In the genomic region with DNA sequence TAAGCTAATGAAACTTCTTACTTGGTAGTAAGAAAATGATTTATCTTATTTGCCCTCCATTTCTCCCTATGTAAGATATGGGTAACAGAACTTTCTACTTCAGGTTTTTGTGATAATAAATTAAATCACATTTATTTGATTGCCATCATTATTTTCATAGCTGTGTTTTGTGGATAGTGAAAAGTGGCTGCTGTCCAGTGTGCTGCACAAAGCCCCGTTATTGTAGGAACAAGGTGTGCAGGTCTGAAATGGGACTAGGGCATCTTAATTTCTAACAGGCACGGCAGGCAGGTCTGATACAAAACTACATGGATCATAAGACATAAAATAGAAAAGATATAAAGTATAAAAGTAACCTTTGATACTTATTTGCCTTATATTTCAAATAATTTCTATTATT, we compare ENCODE assay signal across 19 cellular contexts.
"Had no signal": no experiment of that assay in that cellular context is flagged by ENCODE, and none has a peak within 500 bp of the region (broad histone marks: within the 10 kb centered on the region; RNA-seq: fewer than 3 reads in every experiment).

No MANE protein-coding gene starts in this region.

- DNase-seq: colonic mucosa; cortex of kidney; dermis blood vessel endothelial cell; dorsolateral prefrontal cortex; effector CD4-positive, alpha-beta T cell; effector CD8-positive, alpha-beta T cell; effector memory CD4-positive, alpha-beta T cell; effector memory CD8-positive, alpha-beta T cell; endodermal cell; erythroblast; esophagus squamous epithelium; foreskin fibroblast; foreskin keratinocyte; foreskin melanocyte; gastrocnemius medialis; glutamatergic neuron; head of caudate nucleus; heart left ventricle; heart right ventricle had no signal
